23 cellular contexts compared by ENCODE assay signal in genomic region chr14:86938356-86938755, GRCh38.
DNase-seq lines count a peak whose midpoint lies in the region.
"Had no signal": no experiment of that assay in that cellular context is flagged by ENCODE, and none has a peak within 500 bp of the region (broad histone marks: within the 10 kb centered on the region; RNA-seq: fewer than 3 reads in every experiment).

No MANE protein-coding gene starts in this region.

- H4K8ac ChIP-seq in mesendoderm (ENCODE audit: low read depth, low read length) = no peak overlapping the region

- H3K4me1 ChIP-seq in mesendoderm (ENCODE audit: control insufficient read depth, low read depth, low read length) = no peaks in the 10 kb centered on the region
- H3K4me1 ChIP-seq: A549, HAP-1 had no signal

- no peaks in the 10 kb centered on the region for H3K79me1 ChIP-seq in mesendoderm (ENCODE audit: low read length)

- H2BK15ac ChIP-seq in mesendoderm (replicated peaks; ENCODE audit: low read depth) = no peak overlapping the region

- DNase-seq in HuH-7 (ENCODE audit: low spot score) = peak; percentile 29
- peak; percentile 43 for DNase-seq in glomerular visceral epithelial cell (ENCODE audit: extremely low spot score)
- no peak for DNase-seq in mesendoderm
- DNase-seq in retina = peak; percentile 27
- no peak for DNase-seq in nucleus accumbens (lab: John Stamatoyannopoulos, UW)
- DNase-seq in NCI-H524 (lab: John Stamatoyannopoulos, UW) = no peak
- DNase-seq in NCI-H146 (lab: John Stamatoyannopoulos, UW) = no peak
- DNase-seq: C1 segment of cervical spinal cord; CD4-positive, alpha-beta memory T cell; COR-L47; GOT3; HFFc6; Kasumi-1; NCI-H1105 treated with DMSO at 0.1 percent for 48 hours; NCI-H2029; NCI-H446; NCI-H526; NCI-H82; NK-92 treated with Interleukin-12 subunit alpha and Interleukin-12 subunit beta, amount 100 ng/mL, for 24 hours; PC-3; SJCRH30 had no signal

- no peak overlapping the region for H2BK5ac ChIP-seq in mesendoderm (ENCODE audit: low read length)

- no peaks in the 10 kb centered on the region for H3K27me3 ChIP-seq in mesendoderm (ENCODE audit: insufficient read depth, low read length, poor library complexity)
- H3K27me3 ChIP-seq: SJCRH30 had no signal

- H3K4me2 ChIP-seq in mesendoderm (ENCODE audit: low read length) = no peak overlapping the region
- H3K4me2 ChIP-seq: A549 had no signal

- no peak overlapping the region for H3K27ac ChIP-seq in mesendoderm (ENCODE audit: low read depth, low read length)
- H3K27ac ChIP-seq: A549, SJCRH30 had no signal

- no peak overlapping the region for H3K56ac ChIP-seq in mesendoderm (ENCODE audit: low read length)

- no peak overlapping the region for H3K23ac ChIP-seq in mesendoderm (ENCODE audit: low read length)

- no peak overlapping the region for H3K4ac ChIP-seq in mesendoderm (ENCODE audit: low read depth, low read length)

- WGBS in mesendoderm (ENCODE audit: extremely low coverage, insufficient coverage, low lambda C conversion rate) = no CpG with 5 or more reads among the region's 9 CpGs

- no peak overlapping the region for H3K9ac ChIP-seq in mesendoderm (ENCODE audit: low read length)

- H3K18ac ChIP-seq in mesendoderm (ENCODE audit: low read length) = peak overlapping the region; percentile 14

- H2BK120ac ChIP-seq in mesendoderm (ENCODE audit: low read depth, low read length) = no peak overlapping the region

- no peak overlapping the region for H2AK5ac ChIP-seq in mesendoderm (ENCODE audit: low read length)

- H3K79me2 ChIP-seq in mesendoderm (ENCODE audit: control insufficient read depth, insufficient read depth, low read length) = no peaks in the 10 kb centered on the region

- no peak overlapping the region for H3K4me3 ChIP-seq in mesendoderm (ENCODE audit: low read length)
- H3K4me3 ChIP-seq: A549, HAP-1, SJCRH30 had no signal

- H4K5ac ChIP-seq in mesendoderm (ENCODE audit: low read length) = no peak overlapping the region

- H3K36me3 ChIP-seq in mesendoderm (ENCODE audit: control insufficient read depth, insufficient read depth, low read length) = no peaks in the 10 kb centered on the region
- H3K36me3 ChIP-seq: HAP-1, SJCRH30 had no signal

Comparison
In these comparisons a context has a peak if more than half of its experiments do, and no peak if none do; other contexts are left out.
1. DNase-seq: peak in HuH-7 (single experiment), glomerular visceral epithelial cell (single experiment) and retina (single experiment); none in mesendoderm (single experiment), nucleus accumbens (0 of 56), NCI-H524 (0 of 2) and NCI-H146 (single experiment).